Comparison of ENCODE assay signal across 21 cellular contexts in genomic region chr15:59879506-59879905, GRCh38.
DNase-seq lines count a peak whose midpoint lies in the region; ATAC-seq and TF ChIP-seq lines count a peak whose summit lies in the region.
"Had no signal": no experiment of that assay in that cellular context is flagged by ENCODE, and none has a peak within 500 bp of the region (broad histone marks: within the 10 kb centered on the region; RNA-seq: fewer than 3 reads in every experiment).

No MANE protein-coding gene starts in this region.

- no TSS peak for BruUV-seq in MCF 10A (replicated peaks; lab: Mats Ljungman, UMichigan)

- H3K36me3 Mint-ChIP-seq in MCF 10A (ENCODE audit: insufficient read depth, unreplicated experiment), result peaks cover 2% of the 10 kb centered on the region

- H4K91ac ChIP-seq in neuronal stem cell (ENCODE audit: low read depth, low read length, poor library complexity), result no peak overlapping the region

- H3K4me1 ChIP-seq in breast epithelium (no peaks in the 10 kb centered on the region), foreskin keratinocyte (no peaks in the 10 kb centered on the region), neuronal stem cell (ENCODE audit: control insufficient read depth in 2 of 2, insufficient read depth in 1 of 2, low read depth in 1 of 2, low read length in 2 of 2) (no peaks in the 10 kb centered on the region)
- H3K4me1 ChIP-seq: heart right ventricle, spleen had no signal

- no peak overlapping the region for H3K14ac ChIP-seq in neuronal stem cell (ENCODE audit: low read length)

- TF ChIP-seq POLR2A in breast epithelium (IDR thresholded peaks at IDR 0.05), result no peak

- intact Hi-C loops in MCF 10A (cut with micrococcal nuclease) (no loop called here), breast epithelium (cut with DNase I; ENCODE audit: low total_unique reads) (no loop called here)

- no peak overlapping the region for H3K4me2 ChIP-seq in neuronal stem cell (ENCODE audit: insufficient read depth, low read length, poor library complexity, severe bottlenecking)

- in situ Hi-C loops in ACHN (cut with HindIII; ENCODE audit: low pct_ligation_motif_present, low pct_unique_long_range_greater_than_20kb, low sequenced_read_pairs), result no loop called here

- peaks cover 0 to 15% of the 10 kb centered on the region in 2 donors for H3K27me3 ChIP-seq in breast epithelium
- peaks cover 16% of the 10 kb centered on the region for H3K27me3 ChIP-seq in foreskin keratinocyte
- H3K27me3 ChIP-seq in neuronal stem cell (ENCODE audit: control insufficient read depth in 3 of 3, insufficient read depth in 3 of 3, low read depth in 1 of 3, low read length in 3 of 3), result peaks cover 0 to 23% (median 0%) of the 10 kb centered on the region in 3 experiments

- no peaks in the 10 kb centered on the region for H3K79me1 ChIP-seq in neuronal stem cell (ENCODE audit: low read depth, low read length)

- no peak overlapping the region for H3K27ac ChIP-seq in breast epithelium
- no peak overlapping the region for H3K27ac ChIP-seq in foreskin keratinocyte
- no peak overlapping the region for H3K27ac ChIP-seq in neuronal stem cell (replicated peaks; ENCODE audit: low read length)
- H3K27ac ChIP-seq: 22Rv1, heart right ventricle, spleen had no signal

- H2AFZ ChIP-seq in neuronal stem cell (ENCODE audit: low read length), result no peak overlapping the region

- no peaks in the 10 kb centered on the region for H3K9me3 Mint-ChIP-seq in MCF 10A (ENCODE audit: unreplicated experiment)
- H3K9me3 Mint-ChIP-seq: nephron had no signal

- CTCF ChIA-PET in MCF 10A (lab: Yijun Ruan, JAX), result no interaction called here

- H2BK12ac ChIP-seq in neuronal stem cell (ENCODE audit: low read length), result no peak overlapping the region

- H3K23ac ChIP-seq in neuronal stem cell (ENCODE audit: low read depth, low read length, poor library complexity), result no peak overlapping the region

- H3K4ac ChIP-seq in neuronal stem cell (ENCODE audit: low read length), result no peak overlapping the region

- DNase-seq in MCF 10A (ENCODE audit: unreplicated experiment) (peak; percentile 89), breast epithelium (ENCODE audit: low spot score in 2 of 2) (no peak), astrocyte of the hippocampus (ENCODE audit: low read depth, low spot score) (peak; percentile 51), foreskin keratinocyte (peak; percentile 53 to 80), stromal cell of bone marrow (ENCODE audit: low read depth) (peak; percentile 71), ACHN (no peak), neuronal stem cell (ENCODE audit: low spot score) (no peak), ureter (ENCODE audit: low spot score) (no peak)
- DNase-seq: activated CD4-positive, alpha-beta T cell treated with anti-CD3 and anti-CD28 coated beads for 4 hours; activated T-cell treated with anti-CD3 and anti-CD28 coated beads, Interleukin-2, amount 50 U/mL, for 1 hour; amniotic stem cell; Calu3; heart right ventricle; left ventricle myocardium superior; NCI-H748 treated with DMSO at 0.1 percent for 48 hours; RPMI8226; spleen; substantia nigra; T-helper 2 cell had no signal

- H3K27ac Mint-ChIP-seq in MCF 10A (ENCODE audit: low read depth, unreplicated experiment), result peak overlapping the region; percentile 69
- H3K27ac Mint-ChIP-seq: nephron had no signal

- no peak overlapping the region for H3K9ac ChIP-seq in neuronal stem cell (ENCODE audit: low read depth, low read length, poor library complexity)

- no peak overlapping the region for H2BK15ac ChIP-seq in neuronal stem cell (ENCODE audit: low read length)

- no peak overlapping the region for H3K4me3 ChIP-seq in breast epithelium
- H3K4me3 ChIP-seq in neuronal stem cell (ENCODE audit: low read length in 2 of 2), result no peak overlapping the region
- H3K4me3 ChIP-seq: heart right ventricle, spleen had no signal

- no peak overlapping the region for H3K4me3 Mint-ChIP-seq in MCF 10A (ENCODE audit: unreplicated experiment)
- H3K4me3 Mint-ChIP-seq: nephron had no signal

- H3K4me1 Mint-ChIP-seq in MCF 10A (ENCODE audit: insufficient read depth, unreplicated experiment), result peaks cover 25% of the 10 kb centered on the region

- H3K27me3 Mint-ChIP-seq in MCF 10A (ENCODE audit: insufficient read depth, unreplicated experiment), result no peaks in the 10 kb centered on the region

- no peaks in the 10 kb centered on the region for H3K9me3 ChIP-seq in breast epithelium
- H3K9me3 ChIP-seq in neuronal stem cell (replicated peaks in 1 of 2; ENCODE audit: control insufficient read depth in 2 of 2, insufficient read depth in 1 of 2, low read depth in 1 of 2, low read length in 2 of 2), result no peaks in the 10 kb centered on the region
- H3K9me3 ChIP-seq: heart right ventricle, spleen had no signal

- H3K18ac ChIP-seq in neuronal stem cell (ENCODE audit: low read length), result no peak overlapping the region

- ATAC-seq in foreskin keratinocyte, result peak; percentile 52
- ATAC-seq: heart right ventricle, left ventricle myocardium superior had no signal

- TF ChIP-seq CTCF in MCF 10A (IDR thresholded peaks at IDR 0.05; ENCODE audit: unreplicated experiment) (no peak), breast epithelium (IDR thresholded peaks at IDR 0.05) (no peak), foreskin keratinocyte (conservative IDR thresholded peaks at IDR 0.05) (no peak)

- H3K36me3 ChIP-seq in breast epithelium, result no peaks in the 10 kb centered on the region
- no peaks in the 10 kb centered on the region for H3K36me3 ChIP-seq in neuronal stem cell (replicated peaks in 1 of 2; ENCODE audit: control insufficient read depth in 2 of 2, insufficient read depth in 2 of 2, low read length in 2 of 2)
- H3K36me3 ChIP-seq: heart right ventricle, spleen had no signal

- no peak overlapping the region for H2BK5ac ChIP-seq in neuronal stem cell (ENCODE audit: low read length)

- no CpG with 5 or more reads among the region's 2 CpGs for WGBS in neuronal stem cell (ENCODE audit: extremely low coverage in 2 of 2, insufficient read length in 2 of 2, insufficient replicate concordance in 1 of 2), 2 donors

- H4K8ac ChIP-seq in neuronal stem cell (ENCODE audit: low read depth, low read length), result no peak overlapping the region

- H2BK120ac ChIP-seq in neuronal stem cell (ENCODE audit: low read depth, low read length), result no peak overlapping the region

- POLR2A ChIA-PET in MCF 10A (lab: Yijun Ruan, JAX), result no interaction called here

- no peak overlapping the region for H2AK5ac ChIP-seq in neuronal stem cell (ENCODE audit: low read depth, low read length)

Comparison
In these comparisons a context has a peak if more than half of its experiments do, and no peak if none do; other contexts are left out.
1. DNase-seq: peak in MCF 10A (single experiment), astrocyte of the hippocampus (single experiment), foreskin keratinocyte (2 of 2) and stromal cell of bone marrow (single experiment); none in breast epithelium (0 of 2), ACHN (single experiment), neuronal stem cell (single experiment) and ureter (single experiment).